ENCODE assay signal across 2 cellular contexts in the genomic region with DNA sequence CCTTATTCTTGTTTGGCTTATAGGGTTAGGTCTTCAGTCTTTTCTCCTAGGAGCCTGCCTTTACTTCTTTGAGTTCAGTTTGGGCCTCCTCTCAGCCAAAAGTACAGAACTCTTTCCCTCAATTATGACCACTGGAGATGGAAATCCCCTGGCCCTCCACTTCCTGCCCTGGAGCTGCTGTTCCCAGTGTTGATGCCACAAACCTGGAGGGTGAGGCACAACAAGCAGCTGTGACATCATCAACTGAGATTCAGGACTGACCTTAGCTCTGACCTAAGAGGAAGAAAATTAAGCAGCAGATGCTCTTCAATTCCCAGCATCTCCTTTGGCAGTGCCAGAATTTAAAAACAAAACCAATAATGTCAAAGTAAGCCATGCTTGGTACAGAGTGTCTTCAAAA.
TF ChIP-seq lines count a peak whose summit lies in the region.

No MANE protein-coding gene starts in this region.

TF ChIP-seq in SK-N-SH, 30 proteins besides CTCF, POLR2A, EP300 and RAD21:
- TF ChIP-seq YY1 (IDR thresholded peaks at IDR 0.05; ENCODE audit: low read depth) (no peak), TAF1 (IDR thresholded peaks at IDR 0.05; ENCODE audit: borderline replicate concordance, low read depth, low read length) (no peak), FOSL2 (IDR thresholded peaks at IDR 0.05; ENCODE audit: borderline replicate concordance, low read depth) (no peak), GATA2 (CRISPR knock-in tag; IDR thresholded peaks at IDR 0.05) (no peak), TEAD4 (IDR thresholded peaks at IDR 0.05; ENCODE audit: borderline replicate concordance, insufficient read depth) (no peak), TCF12 (IDR thresholded peaks at IDR 0.05) (no peak), POLR2AphosphoS5 (IDR thresholded peaks at IDR 0.05; ENCODE audit: low read depth, low read length) (no peak), MXI1 (IDR thresholded peaks at IDR 0.05; ENCODE audit: low read depth, low read length) (no peak), GABPA (IDR thresholded peaks at IDR 0.05; ENCODE audit: low read depth) (no peak), NFIC (IDR thresholded peaks at IDR 0.05; ENCODE audit: borderline replicate concordance) (no peak), SMC3 (IDR thresholded peaks at IDR 0.05; ENCODE audit: low read depth, low read length) (no peak), RFX5 (IDR thresholded peaks at IDR 0.05; ENCODE audit: low read length) (no peak)
- TF ChIP-seq, protein P1, sequence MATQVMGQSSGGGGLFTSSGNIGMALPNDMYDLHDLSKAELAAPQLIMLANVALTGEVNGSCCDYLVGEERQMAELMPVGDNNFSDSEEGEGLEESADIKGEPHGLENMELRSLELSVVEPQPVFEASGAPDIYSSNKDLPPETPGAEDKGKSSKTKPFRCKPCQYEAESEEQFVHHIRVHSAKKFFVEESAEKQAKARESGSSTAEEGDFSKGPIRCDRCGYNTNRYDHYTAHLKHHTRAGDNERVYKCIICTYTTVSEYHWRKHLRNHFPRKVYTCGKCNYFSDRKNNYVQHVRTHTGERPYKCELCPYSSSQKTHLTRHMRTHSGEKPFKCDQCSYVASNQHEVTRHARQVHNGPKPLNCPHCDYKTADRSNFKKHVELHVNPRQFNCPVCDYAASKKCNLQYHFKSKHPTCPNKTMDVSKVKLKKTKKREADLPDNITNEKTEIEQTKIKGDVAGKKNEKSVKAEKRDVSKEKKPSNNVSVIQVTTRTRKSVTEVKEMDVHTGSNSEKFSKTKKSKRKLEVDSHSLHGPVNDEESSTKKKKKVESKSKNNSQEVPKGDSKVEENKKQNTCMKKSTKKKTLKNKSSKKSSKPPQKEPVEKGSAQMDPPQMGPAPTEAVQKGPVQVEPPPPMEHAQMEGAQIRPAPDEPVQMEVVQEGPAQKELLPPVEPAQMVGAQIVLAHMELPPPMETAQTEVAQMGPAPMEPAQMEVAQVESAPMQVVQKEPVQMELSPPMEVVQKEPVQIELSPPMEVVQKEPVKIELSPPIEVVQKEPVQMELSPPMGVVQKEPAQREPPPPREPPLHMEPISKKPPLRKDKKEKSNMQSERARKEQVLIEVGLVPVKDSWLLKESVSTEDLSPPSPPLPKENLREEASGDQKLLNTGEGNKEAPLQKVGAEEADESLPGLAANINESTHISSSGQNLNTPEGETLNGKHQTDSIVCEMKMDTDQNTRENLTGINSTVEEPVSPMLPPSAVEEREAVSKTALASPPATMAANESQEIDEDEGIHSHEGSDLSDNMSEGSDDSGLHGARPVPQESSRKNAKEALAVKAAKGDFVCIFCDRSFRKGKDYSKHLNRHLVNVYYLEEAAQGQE (IDR thresholded peaks at IDR 0.05; ENCODE audit: low read depth, low read length) = no peak
- TF ChIP-seq, protein P2, sequence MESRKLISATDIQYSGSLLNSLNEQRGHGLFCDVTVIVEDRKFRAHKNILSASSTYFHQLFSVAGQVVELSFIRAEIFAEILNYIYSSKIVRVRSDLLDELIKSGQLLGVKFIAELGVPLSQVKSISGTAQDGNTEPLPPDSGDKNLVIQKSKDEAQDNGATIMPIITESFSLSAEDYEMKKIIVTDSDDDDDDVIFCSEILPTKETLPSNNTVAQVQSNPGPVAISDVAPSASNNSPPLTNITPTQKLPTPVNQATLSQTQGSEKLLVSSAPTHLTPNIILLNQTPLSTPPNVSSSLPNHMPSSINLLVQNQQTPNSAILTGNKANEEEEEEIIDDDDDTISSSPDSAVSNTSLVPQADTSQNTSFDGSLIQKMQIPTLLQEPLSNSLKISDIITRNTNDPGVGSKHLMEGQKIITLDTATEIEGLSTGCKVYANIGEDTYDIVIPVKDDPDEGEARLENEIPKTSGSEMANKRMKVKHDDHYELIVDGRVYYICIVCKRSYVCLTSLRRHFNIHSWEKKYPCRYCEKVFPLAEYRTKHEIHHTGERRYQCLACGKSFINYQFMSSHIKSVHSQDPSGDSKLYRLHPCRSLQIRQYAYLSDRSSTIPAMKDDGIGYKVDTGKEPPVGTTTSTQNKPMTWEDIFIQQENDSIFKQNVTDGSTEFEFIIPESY (IDR thresholded peaks at IDR 0.05; ENCODE audit: borderline replicate concordance, low read depth) = no peak
- TF ChIP-seq, protein P3, sequence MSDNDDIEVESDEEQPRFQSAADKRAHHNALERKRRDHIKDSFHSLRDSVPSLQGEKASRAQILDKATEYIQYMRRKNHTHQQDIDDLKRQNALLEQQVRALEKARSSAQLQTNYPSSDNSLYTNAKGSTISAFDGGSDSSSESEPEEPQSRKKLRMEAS (IDR thresholded peaks at IDR 0.05; ENCODE audit: low read depth) = no peak

TF ChIP-seq in SK-N-SH treated with all-trans-retinoic acid at 6 μM for 48 hours, 23 proteins besides CTCF, POLR2A, EP300 and RAD21:
- no peak for TF ChIP-seq ZFP30 (CRISPR knock-in tag; IDR thresholded peaks at IDR 0.05)
- no peak for TF ChIP-seq CSDC2 (CRISPR knock-in tag; IDR thresholded peaks at IDR 0.05)
- no peak for TF ChIP-seq ZFP3 (CRISPR knock-in tag; IDR thresholded peaks at IDR 0.05)
- TF ChIP-seq BACH2 (CRISPR knock-in tag; IDR thresholded peaks at IDR 0.05; ENCODE audit: borderline replicate concordance) = no peak
- TF ChIP-seq GLIS3 (CRISPR knock-in tag; IDR thresholded peaks at IDR 0.05) = no peak
- TF ChIP-seq, protein P4, sequence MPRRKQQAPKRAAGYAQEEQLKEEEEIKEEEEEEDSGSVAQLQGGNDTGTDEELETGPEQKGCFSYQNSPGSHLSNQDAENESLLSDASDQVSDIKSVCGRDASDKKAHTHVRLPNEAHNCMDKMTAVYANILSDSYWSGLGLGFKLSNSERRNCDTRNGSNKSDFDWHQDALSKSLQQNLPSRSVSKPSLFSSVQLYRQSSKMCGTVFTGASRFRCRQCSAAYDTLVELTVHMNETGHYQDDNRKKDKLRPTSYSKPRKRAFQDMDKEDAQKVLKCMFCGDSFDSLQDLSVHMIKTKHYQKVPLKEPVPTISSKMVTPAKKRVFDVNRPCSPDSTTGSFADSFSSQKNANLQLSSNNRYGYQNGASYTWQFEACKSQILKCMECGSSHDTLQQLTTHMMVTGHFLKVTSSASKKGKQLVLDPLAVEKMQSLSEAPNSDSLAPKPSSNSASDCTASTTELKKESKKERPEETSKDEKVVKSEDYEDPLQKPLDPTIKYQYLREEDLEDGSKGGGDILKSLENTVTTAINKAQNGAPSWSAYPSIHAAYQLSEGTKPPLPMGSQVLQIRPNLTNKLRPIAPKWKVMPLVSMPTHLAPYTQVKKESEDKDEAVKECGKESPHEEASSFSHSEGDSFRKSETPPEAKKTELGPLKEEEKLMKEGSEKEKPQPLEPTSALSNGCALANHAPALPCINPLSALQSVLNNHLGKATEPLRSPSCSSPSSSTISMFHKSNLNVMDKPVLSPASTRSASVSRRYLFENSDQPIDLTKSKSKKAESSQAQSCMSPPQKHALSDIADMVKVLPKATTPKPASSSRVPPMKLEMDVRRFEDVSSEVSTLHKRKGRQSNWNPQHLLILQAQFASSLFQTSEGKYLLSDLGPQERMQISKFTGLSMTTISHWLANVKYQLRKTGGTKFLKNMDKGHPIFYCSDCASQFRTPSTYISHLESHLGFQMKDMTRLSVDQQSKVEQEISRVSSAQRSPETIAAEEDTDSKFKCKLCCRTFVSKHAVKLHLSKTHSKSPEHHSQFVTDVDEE (CRISPR knock-in tag; IDR thresholded peaks at IDR 0.05) = no peak
- TF ChIP-seq, protein P5, sequence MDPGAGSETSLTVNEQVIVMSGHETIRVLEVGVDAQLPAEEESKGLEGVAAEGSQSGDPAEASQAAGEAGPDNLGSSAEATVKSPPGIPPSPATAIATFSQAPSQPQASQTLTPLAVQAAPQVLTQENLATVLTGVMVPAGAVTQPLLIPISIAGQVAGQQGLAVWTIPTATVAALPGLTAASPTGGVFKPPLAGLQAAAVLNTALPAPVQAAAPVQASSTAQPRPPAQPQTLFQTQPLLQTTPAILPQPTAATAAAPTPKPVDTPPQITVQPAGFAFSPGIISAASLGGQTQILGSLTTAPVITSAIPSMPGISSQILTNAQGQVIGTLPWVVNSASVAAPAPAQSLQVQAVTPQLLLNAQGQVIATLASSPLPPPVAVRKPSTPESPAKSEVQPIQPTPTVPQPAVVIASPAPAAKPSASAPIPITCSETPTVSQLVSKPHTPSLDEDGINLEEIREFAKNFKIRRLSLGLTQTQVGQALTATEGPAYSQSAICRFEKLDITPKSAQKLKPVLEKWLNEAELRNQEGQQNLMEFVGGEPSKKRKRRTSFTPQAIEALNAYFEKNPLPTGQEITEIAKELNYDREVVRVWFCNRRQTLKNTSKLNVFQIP (CRISPR knock-in tag; IDR thresholded peaks at IDR 0.05; ENCODE audit: borderline replicate concordance, low read depth) = no peak
- no peak for TF ChIP-seq ARNTL (CRISPR knock-in tag; IDR thresholded peaks at IDR 0.05; ENCODE audit: borderline replicate concordance, low read depth)
- no peak for TF ChIP-seq ZC3H10 (CRISPR knock-in tag; IDR thresholded peaks at IDR 0.05)
- TF ChIP-seq ZNF8 (CRISPR knock-in tag; IDR thresholded peaks at IDR 0.05) = no peak
- TF ChIP-seq SNAI2 (CRISPR knock-in tag; IDR thresholded peaks at IDR 0.05) = no peak
